Comparison of ENCODE assay signal across 19 cellular contexts in the genomic region with DNA sequence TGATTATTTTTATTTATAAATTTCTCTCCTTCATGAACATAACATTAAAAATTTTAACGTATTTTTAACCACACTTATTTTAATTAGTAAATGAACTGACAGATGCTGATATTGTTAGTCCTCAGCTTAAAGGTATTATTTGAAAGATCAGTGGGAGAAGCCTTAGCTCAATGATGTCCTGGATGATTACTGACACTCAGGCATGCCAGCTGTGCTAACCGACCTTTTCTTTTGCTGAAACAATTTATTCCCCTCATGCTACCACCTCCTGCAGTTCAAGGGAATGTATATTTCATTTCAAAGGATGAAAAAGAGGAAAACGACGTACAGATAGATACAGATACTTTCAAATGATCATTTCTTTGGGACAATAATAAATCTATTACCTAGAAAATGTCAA.
DNase-seq lines count a peak whose midpoint lies in the region; ATAC-seq, FAIRE-seq and TF ChIP-seq lines count a peak whose summit lies in the region.
"Had no signal": no experiment of that assay in that cellular context is flagged by ENCODE, and none has a peak within 500 bp of the region (broad histone marks: within the 10 kb centered on the region; RNA-seq: fewer than 3 reads in every experiment).

No MANE protein-coding gene starts in this region.

- TF ChIP-seq CTCF in D721Med (IDR thresholded peaks at IDR 0.05; ENCODE audit: insufficient read depth, missing control alignments) (peak; percentile 32), neural progenitor cell (IDR thresholded peaks at IDR 0.05) (no peak)

- H3K9ac ChIP-seq in neural progenitor cell: no peak overlapping the region

- no peaks in the 10 kb centered on the region for H3K9me3 ChIP-seq in neural progenitor cell (ENCODE audit: low read depth)
- H3K9me3 ChIP-seq: BE2C, Caco-2 had no signal

- no peak overlapping the region for H3K27ac Mint-ChIP-seq in neural progenitor cell
- H3K27ac Mint-ChIP-seq: CD4-positive, CD25-positive, alpha-beta regulatory T cell; CD8-positive, alpha-beta memory T cell; IgD-negative memory B cell had no signal

- no peaks in the 10 kb centered on the region for H3F3A ChIP-seq in neural progenitor cell (ENCODE audit: low read depth)

- no peak for FAIRE-seq in D721Med (lab: Jason Lieb, UNC)
- FAIRE-seq: A204.1, H1, HepG2 had no signal

- H3K4me1 Mint-ChIP-seq in neural progenitor cell: peaks cover 32% of the 10 kb centered on the region
- H3K4me1 Mint-ChIP-seq: CD4-positive, CD25-positive, alpha-beta regulatory T cell; CD8-positive, alpha-beta memory T cell; IgD-negative memory B cell had no signal

- no peaks in the 10 kb centered on the region for H3K27me3 ChIP-seq in neural progenitor cell
- H3K27me3 ChIP-seq: BE2C had no signal

- ATAC-seq in HG03045 (IDR thresholded peaks at IDR 0.05; ENCODE audit: unreplicated experiment): no peak
- ATAC-seq: HepG2 had no signal

- H3K4me2 ChIP-seq in neural progenitor cell: no peak overlapping the region

- no peak overlapping the region for H3K4me3 ChIP-seq in neural progenitor cell

- peaks cover 2% of the 10 kb centered on the region for H3K27me3 Mint-ChIP-seq in neural progenitor cell (ENCODE audit: insufficient read depth, low read depth)
- H3K27me3 Mint-ChIP-seq: CD4-positive, CD25-positive, alpha-beta regulatory T cell; CD8-positive, alpha-beta memory T cell; IgD-negative memory B cell had no signal

- H3K36me3 Mint-ChIP-seq in neural progenitor cell: peaks cover 2% of the 10 kb centered on the region
- H3K36me3 Mint-ChIP-seq: CD4-positive, CD25-positive, alpha-beta regulatory T cell; CD8-positive, alpha-beta memory T cell; IgD-negative memory B cell had no signal

- H3K79me2 ChIP-seq in neural progenitor cell (ENCODE audit: low read depth): no peaks in the 10 kb centered on the region

- no peaks in the 10 kb centered on the region for H3K36me3 ChIP-seq in neural progenitor cell
- H3K36me3 ChIP-seq: BE2C had no signal

- no peaks in the 10 kb centered on the region for H4K20me1 ChIP-seq in neural progenitor cell (ENCODE audit: low read depth)

- no peak overlapping the region for H2AFZ ChIP-seq in neural progenitor cell (replicated peaks)

- no peak overlapping the region for H3K27ac ChIP-seq in neural progenitor cell

- no peak overlapping the region for H3K4me3 Mint-ChIP-seq in neural progenitor cell
- H3K4me3 Mint-ChIP-seq: CD4-positive, CD25-positive, alpha-beta regulatory T cell; CD8-positive, alpha-beta memory T cell; H9; IgD-negative memory B cell had no signal

- peaks cover 23% of the 10 kb centered on the region for H3K4me1 ChIP-seq in neural progenitor cell
- H3K4me1 ChIP-seq: BE2C, Caco-2 had no signal

- DNase-seq in D341Med (ENCODE audit: low spot score) (peak; percentile 54), D721Med (ENCODE audit: insufficient read length, low spot score) (no peak), NCI-H82 (lab: John Stamatoyannopoulos, UW) (peak; percentile 96), neural progenitor cell (ENCODE audit: low spot score) (peak; percentile 3), pons (ENCODE audit: low spot score) (no peak)
- DNase-seq: ACHN; BE2C; C1 segment of cervical spinal cord; Caco-2; CD4-positive, CD25-positive, alpha-beta regulatory T cell; CD8-positive, alpha-beta memory T cell; DMS79 treated with DMSO at 0.1 percent for 48 hours; GF-D8; H9 had no signal

- H3K9me3 Mint-ChIP-seq in neural progenitor cell: peaks cover 7% of the 10 kb centered on the region
- H3K9me3 Mint-ChIP-seq: H9, IgD-negative memory B cell had no signal

Comparison
In these comparisons a context has a peak if more than half of its experiments do, and no peak if none do; other contexts are left out.
1. DNase-seq: peak in D341Med (single experiment), NCI-H82 (single experiment) and neural progenitor cell (single experiment); none in D721Med (single experiment) and pons (single experiment).